31 cellular contexts compared by ENCODE assay signal in genomic region chr15:47402829-47403228, GRCh38.
"Had no signal": no experiment of that assay in that cellular context is flagged by ENCODE, and none has a peak within 500 bp of the region (broad histone marks: within the 10 kb centered on the region; RNA-seq: fewer than 3 reads in every experiment).

No MANE protein-coding gene starts in this region.

- DNase-seq: activated B cell treated with CpG ODN at 0.5 μM for 24 hours; activated CD4-positive, alpha-beta T cell treated with anti-CD3 and anti-CD28 coated beads for 48 hours; activated CD4-positive, alpha-beta T cell treated with anti-CD3 and anti-CD28 coated beads, Interleukin-2, amount 50 U/mL, for 1 hour; activated CD4-positive, alpha-beta T cell treated with anti-CD3 and anti-CD28 coated beads, Interleukin-2, amount 50 U/mL, for 48 hours; activated CD8-positive, alpha-beta memory T cell treated with anti-CD3 and anti-CD28 coated beads for 24 hours; activated CD8-positive, alpha-beta T cell treated with anti-CD3 and anti-CD28 coated beads for 36 hours; activated effector memory CD4-positive, alpha-beta T cell treated with Interleukin-2 at 50 U/mL for 16 hours; activated gamma-delta T cell treated with Interleukin-2 at 50 U/mL for 16 hours; activated naive CD4-positive, alpha-beta T cell treated with anti-CD3 and anti-CD28 coated beads, Interleukin-2, amount 50 U/mL, for 16 hours; activated naive CD4-positive, alpha-beta T cell treated with Interleukin-2 at 50 U/mL for 16 hours; activated T-cell treated with anti-CD3 and anti-CD28 coated beads, Interleukin-2, amount 50 U/mL, for 4 hours; amniotic stem cell; anterior cingulate cortex; brain microvascular endothelial cell; caudate nucleus; colonic mucosa; effector CD8-positive, alpha-beta T cell; foreskin melanocyte; heart left ventricle; T-helper 1 cell; T-helper 17 cell; T1000; WERI-Rb-1 had no signal

- ATAC-seq: activated CD4-positive, CD25-positive, alpha-beta regulatory T cell treated with anti-CD3 and anti-CD28 coated beads, Interleukin-2, amount 50 U/mL, for 24 hours; activated CD8-positive, alpha-beta T cell treated with anti-CD3 and anti-CD28 coated beads for 36 hours; activated T-cell treated with anti-CD3 and anti-CD28 coated beads, Interleukin-2, amount 50 U/mL, for 4 hours; activated T-helper 17 cell treated with anti-CD3 and anti-CD28 coated beads, Interleukin-2, amount 50 U/mL, for 72 hours; heart left ventricle; T-helper 17 cell had no signal

- H3K27me3 ChIP-seq: brain microvascular endothelial cell, colonic mucosa, esophagus muscularis mucosa had no signal

- H3K27me3 Mint-ChIP-seq: activated B cell treated with CpG ODN at 0.5 μM for 24 hours; activated CD8-positive, alpha-beta T cell treated with anti-CD3 and anti-CD28 coated beads for 36 hours; activated T-helper 17 cell treated with anti-CD3 and anti-CD28 coated beads, Interleukin-2, amount 50 U/mL, for 72 hours; T-helper 17 cell had no signal

- H3K4me1 Mint-ChIP-seq: activated B cell treated with CpG ODN at 0.5 μM for 24 hours; activated T-helper 17 cell treated with anti-CD3 and anti-CD28 coated beads, Interleukin-2, amount 50 U/mL, for 72 hours; T-helper 17 cell had no signal

- H3K9me3 ChIP-seq: colonic mucosa, esophagus muscularis mucosa, heart left ventricle had no signal

- H3K9me3 Mint-ChIP-seq: activated T-cell treated with anti-CD3 and anti-CD28 coated beads, Interleukin-2, amount 50 U/mL, for 4 hours; activated T-helper 17 cell treated with anti-CD3 and anti-CD28 coated beads, Interleukin-2, amount 50 U/mL, for 72 hours; T-helper 2 cell treated with Interferon-gamma antibody and Interleukin-4, amounts not matched to agents 5 μg/mL and 100 μg/mL, for 36 hours had no signal

- H3K4me1 ChIP-seq: colonic mucosa had no signal

- H3K36me3 Mint-ChIP-seq: activated naive CD8-positive, alpha-beta T cell had no signal

- H3K4me3 ChIP-seq: colonic mucosa, esophagus muscularis mucosa, heart left ventricle had no signal

- H3K4me3 Mint-ChIP-seq: activated B cell treated with CpG ODN at 0.5 μM for 24 hours; activated CD8-positive, alpha-beta T cell treated with anti-CD3 and anti-CD28 coated beads for 36 hours; activated naive CD8-positive, alpha-beta T cell; activated T-cell treated with anti-CD3 and anti-CD28 coated beads, Interleukin-2, amount 50 U/mL, for 4 hours; activated T-helper 17 cell treated with anti-CD3 and anti-CD28 coated beads, Interleukin-2, amount 50 U/mL, for 72 hours; T-helper 17 cell; T-helper 2 cell treated with Interferon-gamma antibody and Interleukin-4, amounts not matched to agents 5 μg/mL and 100 μg/mL, for 36 hours had no signal

- FAIRE-seq: astrocyte, endometrium, endothelial cell of umbilical vein had no signal

- H3K27ac ChIP-seq: brain microvascular endothelial cell, colonic mucosa, esophagus muscularis mucosa, heart left ventricle, WERI-Rb-1 had no signal

- H3K36me3 ChIP-seq: brain microvascular endothelial cell, colonic mucosa, esophagus muscularis mucosa, heart left ventricle, WERI-Rb-1 had no signal

- H3K27ac Mint-ChIP-seq: activated B cell treated with CpG ODN at 0.5 μM for 24 hours; activated CD8-positive, alpha-beta T cell treated with anti-CD3 and anti-CD28 coated beads for 36 hours; activated naive CD8-positive, alpha-beta T cell; activated T-helper 17 cell treated with anti-CD3 and anti-CD28 coated beads, Interleukin-2, amount 50 U/mL, for 72 hours; T-helper 17 cell; T-helper 2 cell treated with Interferon-gamma antibody and Interleukin-4, amounts not matched to agents 5 μg/mL and 100 μg/mL, for 36 hours had no signal
